In genomic region chr13:73000027-73000674, GRCh38 we compare ENCODE assay signal across 9 cellular contexts. TPM values are rescaled to one million over a fixed set of nuclear protein-coding genes. Genes with fewer than 3 reads are reported as not detected.
DNase-seq lines count a peak whose midpoint lies in the region; ATAC-seq, FAIRE-seq and TF ChIP-seq lines count a peak whose summit lies in the region.
"Had no signal": no experiment of that assay in that cellular context is flagged by ENCODE, and none has a peak within 500 bp of the region (broad histone marks: within the 10 kb centered on the region; RNA-seq: fewer than 3 reads in every experiment).

No MANE protein-coding gene starts in this region.

- no peak overlapping the region for H3K27ac Mint-ChIP-seq in activated naive CD8-positive, alpha-beta T cell treated with anti-CD3 and anti-CD28 coated beads, Interleukin-2, amount 10 ng/mL, durations not matched to agents 7 days and 5 days
- H3K27ac Mint-ChIP-seq: IgD-negative memory B cell had no signal

- no peaks in the 10 kb centered on the region for H3K27me3 ChIP-seq in small intestine (ENCODE audit: control insufficient read depth in 2 of 2, insufficient read depth in 2 of 2, low read length in 2 of 2)

- peak overlapping the region in 1 of 2 donors; percentile 12 for H3K27ac ChIP-seq in small intestine (ENCODE audit: low read depth in 1 of 2, low read length in 1 of 2)

- no peak overlapping the region for H3K4me3 Mint-ChIP-seq in activated naive CD8-positive, alpha-beta T cell treated with anti-CD3 and anti-CD28 coated beads, Interleukin-2, amount 10 ng/mL, durations not matched to agents 7 days and 5 days
- H3K4me3 Mint-ChIP-seq: IgD-negative memory B cell had no signal

- H3K36me3 ChIP-seq in small intestine (ENCODE audit: control insufficient read depth in 2 of 2, insufficient read depth in 2 of 2, low read length in 2 of 2) = no peaks in the 10 kb centered on the region

- 80 to 87% (median 84%) methylated on average over 4 of the region's 4 CpGs for WGBS in small intestine, 3 donors

- H3K4me3 ChIP-seq in small intestine (ENCODE audit: low read depth in 1 of 2, low read length in 2 of 2) = no peak overlapping the region

- H3K36me3 Mint-ChIP-seq in activated naive CD8-positive, alpha-beta T cell treated with anti-CD3 and anti-CD28 coated beads, Interleukin-2, amount 10 ng/mL, durations not matched to agents 7 days and 5 days = peaks cover 12% of the 10 kb centered on the region

- FAIRE-seq in small intestine (lab: Jason Lieb, UNC) = no peak

- DNase-seq in GF-D8 (lab: John Stamatoyannopoulos, UW) (peak; percentile 67), GM20000 (ENCODE audit: low spot score) (peak; percentile 32), HPDE6-E6E7 (ENCODE audit: extremely low spot score) (peak; percentile 40), small intestine (peak; percentile 49), NCI-H187 (lab: John Stamatoyannopoulos, UW) (no peak), DMS 273 (lab: John Stamatoyannopoulos, UW; ENCODE audit: unreplicated experiment) (no peak)
- no peak for DNase-seq in activated naive CD8-positive, alpha-beta T cell treated with anti-CD3 and anti-CD28 coated beads, Interleukin-2, amount 10 ng/mL, durations not matched to agents 7 days and 5 days

- peaks cover 2% of the 10 kb centered on the region for H3K4me1 Mint-ChIP-seq in activated naive CD8-positive, alpha-beta T cell treated with anti-CD3 and anti-CD28 coated beads, Interleukin-2, amount 10 ng/mL, durations not matched to agents 7 days and 5 days
- H3K4me1 Mint-ChIP-seq: IgD-negative memory B cell had no signal

- TF ChIP-seq CTCF in GM20000 (IDR thresholded peaks at IDR 0.05; ENCODE audit: extremely low read depth, missing control alignments) = no peak

- H3K9me3 ChIP-seq in small intestine (ENCODE audit: control insufficient read depth, low read depth) = no peaks in the 10 kb centered on the region

- peaks cover 0 to 1% of the 10 kb centered on the region in 2 donors for H3K4me1 ChIP-seq in small intestine (ENCODE audit: control insufficient read depth in 2 of 2, insufficient read depth in 1 of 2, low read depth in 1 of 2, low read length in 1 of 2)

- POLR2A ChIA-PET in activated naive CD8-positive, alpha-beta T cell treated with anti-CD3 and anti-CD28 coated beads, Interleukin-2, amount 10 ng/mL, durations not matched to agents 7 days and 5 days (lab: Charles Lee) = no interaction called here

- ATAC-seq in activated naive CD8-positive, alpha-beta T cell treated with anti-CD3 and anti-CD28 coated beads, Interleukin-2, amount 10 ng/mL, durations not matched to agents 7 days and 5 days (ENCODE audit: low read depth) = peak; percentile 30
- no peak for ATAC-seq in HG03457 (IDR thresholded peaks at IDR 0.05; ENCODE audit: unreplicated experiment)

- H3K27me3 Mint-ChIP-seq in activated naive CD8-positive, alpha-beta T cell treated with anti-CD3 and anti-CD28 coated beads, Interleukin-2, amount 10 ng/mL, durations not matched to agents 7 days and 5 days = no peaks in the 10 kb centered on the region
- H3K27me3 Mint-ChIP-seq: IgD-negative memory B cell had no signal

- H3K9me3 Mint-ChIP-seq in activated naive CD8-positive, alpha-beta T cell treated with anti-CD3 and anti-CD28 coated beads, Interleukin-2, amount 10 ng/mL, durations not matched to agents 7 days and 5 days = no peaks in the 10 kb centered on the region
- H3K9me3 Mint-ChIP-seq: IgD-negative memory B cell had no signal

RNA-seq across cellular contexts. Expression of gene KLF5, which starts 58.7 kb away (rescaled TPM):
- total RNA-seq in activated naive CD8-positive, alpha-beta T cell treated with anti-CD3 and anti-CD28 coated beads, Interleukin-2, amount 10 ng/mL, durations not matched to agents 7 days and 5 days = 1 to 10 TPM; 6.1 to 6.4 TPM
- 100 to 1,000 TPM; 126 to 178 (median 141) TPM for polyA plus RNA-seq in small intestine
- polyA plus RNA-seq: IgD-negative memory B cell had no signal

Comparison
In these comparisons a context has a peak if more than half of its experiments do, and no peak if none do; other contexts are left out.
1. DNase-seq: peak in GF-D8 (single experiment), GM20000 (single experiment), HPDE6-E6E7 (single experiment) and small intestine (single experiment); none in activated naive CD8-positive, alpha-beta T cell treated with anti-CD3 and anti-CD28 coated beads, Interleukin-2, amount 10 ng/mL, durations not matched to agents 7 days and 5 days (single experiment), NCI-H187 (0 of 2) and DMS 273 (single experiment).